Comparison of ENCODE assay signal across 1 cellular context in the genomic region with DNA sequence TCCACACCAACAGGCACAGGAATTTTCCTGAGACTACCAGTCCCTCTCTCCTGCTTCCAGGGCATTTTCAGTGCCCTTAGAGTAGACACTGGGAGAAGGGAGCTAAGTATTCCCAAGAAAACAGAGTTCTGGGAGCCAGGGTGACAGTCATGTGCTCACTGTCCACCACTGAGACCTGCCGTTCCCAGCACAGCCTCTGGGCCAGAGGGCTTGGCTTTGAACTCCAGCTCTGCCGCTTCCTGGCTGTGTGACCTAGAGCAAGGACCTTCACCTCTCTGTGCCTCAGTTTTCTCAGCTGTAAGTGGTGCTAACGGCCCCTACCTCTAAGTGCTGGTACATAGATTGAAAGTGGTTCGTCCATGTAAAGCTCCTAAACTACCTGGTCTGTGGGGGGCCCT.
TF ChIP-seq lines count a peak whose summit lies in the region.

No MANE protein-coding gene starts in this region.

TF ChIP-seq in HepG2, 621 proteins besides CTCF, POLR2A, EP300 and RAD21:
- TF ChIP-seq MED1 (CRISPR knock-in tag; IDR thresholded peaks at IDR 0.05) (no peak), SALL1 (CRISPR knock-in tag; IDR thresholded peaks at IDR 0.05) (no peak), SNAI1 (CRISPR knock-in tag; IDR thresholded peaks at IDR 0.05; ENCODE audit: borderline replicate concordance) (no peak), TCF7 (IDR thresholded peaks at IDR 0.05; ENCODE audit: low read depth) (no peak), ZNF768 (CRISPR knock-in tag; IDR thresholded peaks at IDR 0.05) (peak; percentile 99), HMG20A (CRISPR knock-in tag; IDR thresholded peaks at IDR 0.05; ENCODE audit: borderline replicate concordance) (no peak), ZNF83 (CRISPR knock-in tag; IDR thresholded peaks at IDR 0.05; ENCODE audit: borderline replicate concordance) (no peak), KDM4B (CRISPR knock-in tag; IDR thresholded peaks at IDR 0.05) (no peak), ZFP36 (IDR thresholded peaks at IDR 0.05; ENCODE audit: borderline replicate concordance, low read depth, low read length, partially characterized antibody) (peak; percentile 28), ZMYM3 (CRISPR knock-in tag; IDR thresholded peaks at IDR 0.05) (peak; percentile 44; the same call in 1 of the 2 replicates)
- TF ChIP-seq, protein P1, sequence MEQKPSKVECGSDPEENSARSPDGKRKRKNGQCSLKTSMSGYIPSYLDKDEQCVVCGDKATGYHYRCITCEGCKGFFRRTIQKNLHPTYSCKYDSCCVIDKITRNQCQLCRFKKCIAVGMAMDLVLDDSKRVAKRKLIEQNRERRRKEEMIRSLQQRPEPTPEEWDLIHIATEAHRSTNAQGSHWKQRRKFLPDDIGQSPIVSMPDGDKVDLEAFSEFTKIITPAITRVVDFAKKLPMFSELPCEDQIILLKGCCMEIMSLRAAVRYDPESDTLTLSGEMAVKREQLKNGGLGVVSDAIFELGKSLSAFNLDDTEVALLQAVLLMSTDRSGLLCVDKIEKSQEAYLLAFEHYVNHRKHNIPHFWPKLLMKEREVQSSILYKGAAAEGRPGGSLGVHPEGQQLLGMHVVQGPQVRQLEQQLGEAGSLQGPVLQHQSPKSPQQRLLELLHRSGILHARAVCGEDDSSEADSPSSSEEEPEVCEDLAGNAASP (CRISPR knock-in tag; IDR thresholded peaks at IDR 0.05; ENCODE audit: borderline replicate concordance): no peak
